In the genomic region with DNA sequence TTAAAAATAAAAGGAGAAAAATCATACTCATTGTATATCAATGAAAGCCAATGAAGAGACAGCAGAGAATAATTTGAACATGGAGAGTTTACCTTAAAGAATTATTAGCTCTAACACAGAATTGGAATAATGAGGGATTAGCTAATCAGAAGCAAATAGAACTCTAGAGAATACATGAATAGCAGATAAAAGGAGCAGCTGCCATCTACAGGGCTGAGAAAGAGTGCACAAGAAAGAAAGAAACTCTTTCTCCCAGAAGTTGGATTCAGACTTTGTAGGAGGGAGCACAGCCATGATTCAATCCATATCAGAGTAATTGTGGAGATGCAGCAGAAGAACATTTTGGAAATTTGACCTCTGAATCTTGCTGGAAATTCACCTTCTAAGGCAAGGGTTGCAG, we compare ENCODE assay signal across 20 cellular contexts.
DNase-seq lines count a peak whose midpoint lies in the region; ATAC-seq, FAIRE-seq and TF ChIP-seq lines count a peak whose summit lies in the region.
"Had no signal": no experiment of that assay in that cellular context is flagged by ENCODE, and none has a peak within 500 bp of the region (broad histone marks: within the 10 kb centered on the region; RNA-seq: fewer than 3 reads in every experiment).

No MANE protein-coding gene starts in this region.

- H3K27me3 Mint-ChIP-seq in H9 (ENCODE audit: low read depth): no peaks in the 10 kb centered on the region
- H3K27me3 Mint-ChIP-seq: activated CD4-positive, alpha-beta memory T cell treated with anti-CD3 and anti-CD28 coated beads, Interleukin-2, amount 10 ng/mL, durations not matched to agents 7 days and 5 days; naive thymus-derived CD8-positive, alpha-beta T cell; stimulated activated naive CD8-positive, alpha-beta T cell treated with anti-CD3 and anti-CD28 coated beads, Interleukin-15, amount 100 ng/mL, for 72 hours had no signal

- no peak overlapping the region for H2BK12ac ChIP-seq in H9 (ENCODE audit: insufficient read length, low read depth, low read length)

- no peak overlapping the region for H2AK5ac ChIP-seq in H9 (ENCODE audit: insufficient read length, low read length)

- H3K56ac ChIP-seq in H9 (ENCODE audit: insufficient read length, low read depth, low read length): no peak overlapping the region

- H3K4me3 Mint-ChIP-seq in H9: no peak overlapping the region
- H3K4me3 Mint-ChIP-seq: activated CD4-positive, alpha-beta memory T cell treated with anti-CD3 and anti-CD28 coated beads, Interleukin-2, amount 10 ng/mL, durations not matched to agents 7 days and 5 days; CD14-positive monocyte; naive thymus-derived CD8-positive, alpha-beta T cell; stimulated activated naive CD8-positive, alpha-beta T cell treated with anti-CD3 and anti-CD28 coated beads, Interleukin-15, amount 100 ng/mL, for 72 hours had no signal

- DNase-seq in BE2C: no peak
- DNase-seq in H9: no peak
- peak; percentile 10 for DNase-seq in RWPE1 (ENCODE audit: low spot score)
- DNase-seq in foreskin melanocyte: peak; percentile 8
- DNase-seq in urothelium cell line (ENCODE audit: low spot score): no peak
- DNase-seq in activated CD4-positive, CD25-positive, alpha-beta regulatory T cell treated with anti-CD3 and anti-CD28 coated beads, Interleukin-2, amount 50 U/mL, for 72 hours: no peak
- DNase-seq in activated T-cell treated with anti-CD3 and anti-CD28 coated beads, Interleukin-2, amount 50 U/mL, for 48 hours: no peak
- DNase-seq: activated CD4-positive, alpha-beta memory T cell treated with anti-CD3 and anti-CD28 coated beads, Interleukin-2, amount 10 ng/mL, durations not matched to agents 7 days and 5 days; activated effector memory CD4-positive, alpha-beta T cell treated with anti-CD3 and anti-CD28 coated beads, Interleukin-2, amount 50 U/mL, for 16 hours; body of pancreas; effector CD8-positive, alpha-beta T cell; GDM1; left cardiac atrium; MM.1S; naive thymus-derived CD8-positive, alpha-beta T cell; stimulated activated naive CD8-positive, alpha-beta T cell treated with anti-CD3 and anti-CD28 coated beads, Interleukin-15, amount 100 ng/mL, for 72 hours; T-helper 9 cell had no signal

- no peak overlapping the region for H4K5ac ChIP-seq in H9 (ENCODE audit: insufficient read length, low read depth, low read length)

- no peak for FAIRE-seq in urothelium cell line (lab: Jason Lieb, UNC)

- H3K4me1 ChIP-seq in BE2C (no peaks in the 10 kb centered on the region; the same call in 1 of the 2 replicates), H9 (ENCODE audit: insufficient read depth, low read length) (no peaks in the 10 kb centered on the region)
- H3K4me1 ChIP-seq: body of pancreas had no signal

- H3K27ac ChIP-seq in H9 (ENCODE audit: insufficient read length, low read depth, low read length) (no peak overlapping the region), RWPE1 (no peak overlapping the region)
- H3K27ac ChIP-seq: body of pancreas had no signal

- no peaks in the 10 kb centered on the region for H3K23me2 ChIP-seq in H9 (ENCODE audit: insufficient read length, low read depth, low read length, poor library complexity, severe bottlenecking)

- no peak overlapping the region for H3K14ac ChIP-seq in H9 (ENCODE audit: insufficient read depth, low read length)

- no peak overlapping the region for H3K27ac Mint-ChIP-seq in H9
- H3K27ac Mint-ChIP-seq: activated CD4-positive, alpha-beta memory T cell treated with anti-CD3 and anti-CD28 coated beads, Interleukin-2, amount 10 ng/mL, durations not matched to agents 7 days and 5 days; CD14-positive monocyte; naive thymus-derived CD8-positive, alpha-beta T cell; stimulated activated naive CD8-positive, alpha-beta T cell treated with anti-CD3 and anti-CD28 coated beads, Interleukin-15, amount 100 ng/mL, for 72 hours had no signal

- no peak overlapping the region for H2BK20ac ChIP-seq in H9 (ENCODE audit: low read depth, low read length, poor library complexity, severe bottlenecking)

- no peak for ATAC-seq in HG02885 (IDR thresholded peaks at IDR 0.05; ENCODE audit: poor library complexity, unreplicated experiment)
- ATAC-seq: body of pancreas; left cardiac atrium; naive thymus-derived CD8-positive, alpha-beta T cell; sciatic nerve; stimulated activated naive CD8-positive, alpha-beta T cell treated with anti-CD3 and anti-CD28 coated beads, Interleukin-15, amount 100 ng/mL, for 72 hours had no signal

- H3K18ac ChIP-seq in H9 (ENCODE audit: insufficient read length, low read depth, low read length): no peak overlapping the region

- H3K9me3 ChIP-seq in BE2C (no peaks in the 10 kb centered on the region; the same call in 1 of the 2 replicates), H9 (ENCODE audit: control insufficient read depth, low read depth, low read length) (no peaks in the 10 kb centered on the region)

- no peaks in the 10 kb centered on the region for H3K79me1 ChIP-seq in H9 (ENCODE audit: insufficient read depth, low read depth, low read length, poor library complexity, severe bottlenecking)

- no peak overlapping the region for H3T11ph ChIP-seq in H9 (ENCODE audit: low read length)

- H3K4ac ChIP-seq in H9 (ENCODE audit: low read depth, low read length): no peak overlapping the region

- no peak overlapping the region for H3K9ac ChIP-seq in H9 (ENCODE audit: extremely low read depth, insufficient read length, low read length)

- no peak overlapping the region for H2AFZ ChIP-seq in H9 (ENCODE audit: low read length)

- no peaks in the 10 kb centered on the region for H3K36me3 ChIP-seq in BE2C

- H3K9me3 Mint-ChIP-seq in H9: peaks cover 2 to 3% of the 10 kb centered on the region in 2 experiments; a peak in 3 of 5 replicates
- H3K9me3 Mint-ChIP-seq: stimulated activated naive CD8-positive, alpha-beta T cell treated with anti-CD3 and anti-CD28 coated beads, Interleukin-15, amount 100 ng/mL, for 72 hours had no signal

- H2BK120ac ChIP-seq in H9 (ENCODE audit: low read depth, low read length, poor library complexity, severe bottlenecking): no peak overlapping the region

- H3K4me2 ChIP-seq in H9 (ENCODE audit: insufficient read depth, insufficient read length, low read length): no peak overlapping the region

- H2BK15ac ChIP-seq in H9 (ENCODE audit: low read depth, low read length): no peak overlapping the region

- H3K4me1 Mint-ChIP-seq in H9: no peaks in the 10 kb centered on the region; a peak in 1 of 4 replicates
- H3K4me1 Mint-ChIP-seq: activated CD4-positive, alpha-beta memory T cell treated with anti-CD3 and anti-CD28 coated beads, Interleukin-2, amount 10 ng/mL, durations not matched to agents 7 days and 5 days; CD14-positive monocyte; stimulated activated naive CD8-positive, alpha-beta T cell treated with anti-CD3 and anti-CD28 coated beads, Interleukin-15, amount 100 ng/mL, for 72 hours had no signal

- H2BK5ac ChIP-seq in H9 (ENCODE audit: insufficient read length, low read length): no peak overlapping the region

- POLR2A ChIA-PET in RWPE1 (lab: Yijun Ruan, JAX; ENCODE audit: low non-redundant PET): no interaction called here

- H3K4me3 ChIP-seq in BE2C (ENCODE audit: low read depth, low read length): no peak overlapping the region
- H3K4me3 ChIP-seq: body of pancreas had no signal

- H3K36me3 Mint-ChIP-seq in H9 (ENCODE audit: insufficient read depth in 1 of 3, low read depth in 3 of 3): no peaks in the 10 kb centered on the region
- H3K36me3 Mint-ChIP-seq: CD14-positive monocyte; naive thymus-derived CD8-positive, alpha-beta T cell had no signal

- H3K79me2 ChIP-seq in H9 (ENCODE audit: insufficient read depth, low read length): no peaks in the 10 kb centered on the region

- no peaks in the 10 kb centered on the region for H4K20me1 ChIP-seq in H9 (ENCODE audit: control insufficient read depth, insufficient read depth, insufficient read length)

- CTCF ChIA-PET in RWPE1 (lab: Yijun Ruan, JAX): interaction anchor here (1.0 kb wide), 1 partner anchor 582 kb away, joined by 3 read pairs; no protein-coding TSS in a partner anchor

- H4K91ac ChIP-seq in H9 (ENCODE audit: insufficient read length, low read depth, low read length): no peak overlapping the region

- H3K27me3 ChIP-seq in BE2C (no peaks in the 10 kb centered on the region), H9 (ENCODE audit: insufficient read depth, low read length) (no peaks in the 10 kb centered on the region)
- H3K27me3 ChIP-seq: body of pancreas had no signal

- no peak overlapping the region for H4K8ac ChIP-seq in H9 (replicated peaks; ENCODE audit: insufficient read length, low read depth, low read length)

- H3K23ac ChIP-seq in H9 (ENCODE audit: insufficient read length, low read depth, low read length): no peak overlapping the region

- TF ChIP-seq CTCF in BE2C (IDR thresholded peaks at IDR 0.05; ENCODE audit: low read depth, low read length): peak; percentile 60
- TF ChIP-seq CTCF in H9 (conservative IDR thresholded peaks at IDR 0.05): peak; percentile 35; the same call in 2 of the 3 replicates
- TF ChIP-seq CTCF in RWPE1 (conservative IDR thresholded peaks at IDR 0.05; ENCODE audit: low read depth): no peak

Comparison
In these comparisons a context has a peak if more than half of its experiments do, and no peak if none do; other contexts are left out.
1. DNase-seq: peak in RWPE1 (single experiment) and foreskin melanocyte (single experiment); none in BE2C (single experiment), H9 (single experiment), urothelium cell line (single experiment), activated CD4-positive, CD25-positive, alpha-beta regulatory T cell treated with anti-CD3 and anti-CD28 coated beads, Interleukin-2, amount 50 U/mL, for 72 hours (single experiment) and activated T-cell treated with anti-CD3 and anti-CD28 coated beads, Interleukin-2, amount 50 U/mL, for 48 hours (0 of 2).